Comparison of ENCODE assay signal across 9 cellular contexts in the genomic region with DNA sequence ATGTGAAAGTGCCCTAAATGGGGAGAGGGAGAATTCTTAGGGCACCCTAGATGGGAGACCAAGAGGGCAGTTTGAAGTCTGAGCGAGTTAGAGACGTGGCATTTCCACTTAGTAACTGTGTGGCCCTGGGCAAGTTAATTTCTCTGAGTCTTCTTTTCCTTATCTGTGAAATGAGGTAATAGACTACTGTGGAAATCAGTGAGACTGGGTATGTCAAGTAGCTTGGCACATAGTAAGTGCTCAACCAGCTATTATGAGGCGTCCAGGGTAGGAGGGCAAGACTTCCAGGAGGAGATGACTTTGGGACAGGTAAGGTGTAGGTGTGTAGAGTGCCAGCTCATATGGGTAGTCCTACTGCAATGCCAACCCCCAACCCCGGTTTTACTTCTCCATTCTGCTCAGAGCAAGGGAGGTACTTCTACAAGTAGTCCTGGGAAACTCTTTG. TPM values are rescaled to one million over a fixed set of nuclear protein-coding genes. Genes with fewer than 3 reads are reported as not detected.
DNase-seq lines count a peak whose midpoint lies in the region; ATAC-seq, FAIRE-seq and TF ChIP-seq lines count a peak whose summit lies in the region.
"Had no signal": no experiment of that assay in that cellular context is flagged by ENCODE, and none has a peak within 500 bp of the region (broad histone marks: within the 10 kb centered on the region; RNA-seq: fewer than 3 reads in every experiment).

No MANE protein-coding gene starts in this region.

- H3K36me3 ChIP-seq in GM06990 (ENCODE audit: control insufficient read depth, insufficient read depth, low read length) (peaks cover 3% of the 10 kb centered on the region), Loucy (ENCODE audit: insufficient read depth, low read length) (no peaks in the 10 kb centered on the region), right lobe of liver (no peaks in the 10 kb centered on the region), thyroid gland (no peaks in the 10 kb centered on the region)

- FAIRE-seq in D721Med (lab: Jason Lieb, UNC): no peak
- FAIRE-seq: TTC549 had no signal

- no peaks in the 10 kb centered on the region; the same call in 1 of the 2 replicates for H3K9me3 ChIP-seq in Loucy (ENCODE audit: insufficient read depth, low read depth, low read length)
- H3K9me3 ChIP-seq in right lobe of liver: no peaks in the 10 kb centered on the region
- no peaks in the 10 kb centered on the region for H3K9me3 ChIP-seq in thyroid gland

- intact Hi-C loops in right lobe of liver (cut with DNase I): no loop called here
- intact Hi-C loops in thyroid gland (cut with DNase I): no loop called here

- no peak for TF ChIP-seq CTCF in GM06990 (IDR thresholded peaks at IDR 0.05; ENCODE audit: insufficient read depth, low read length, poor library complexity, severe bottlenecking)
- no peak for TF ChIP-seq CTCF in Loucy (conservative IDR thresholded peaks at IDR 0.05; ENCODE audit: low read length)
- TF ChIP-seq CTCF in astrocyte of the spinal cord (IDR thresholded peaks at IDR 0.05; ENCODE audit: low read depth, low read length): no peak
- no peak for TF ChIP-seq CTCF in right lobe of liver (IDR thresholded peaks at IDR 0.05)
- TF ChIP-seq CTCF in thyroid gland (IDR thresholded peaks at IDR 0.05): no peak
- TF ChIP-seq CTCF in D721Med (IDR thresholded peaks at IDR 0.05; ENCODE audit: insufficient read depth, missing control alignments): no peak

- in situ Hi-C loops in astrocyte of the spinal cord (cut with HindIII; ENCODE audit: low sequenced_read_pairs): no loop called here

- peaks cover 17% of the 10 kb centered on the region for H3K4me1 ChIP-seq in Loucy (ENCODE audit: insufficient read depth, low read length, poor library complexity, severe bottlenecking)
- H3K4me1 ChIP-seq in right lobe of liver: peaks cover 0 to 23% (median 4%) of the 10 kb centered on the region in 4 donors
- peaks cover 22 to 31% of the 10 kb centered on the region in 2 donors for H3K4me1 ChIP-seq in thyroid gland

- H3K27me3 ChIP-seq in GM06990 (replicated peaks; ENCODE audit: control insufficient read depth, insufficient read depth, low read length) (no peaks in the 10 kb centered on the region), Loucy (ENCODE audit: insufficient read depth, low read length, poor library complexity, severe bottlenecking) (no peaks in the 10 kb centered on the region), right lobe of liver (no peaks in the 10 kb centered on the region), thyroid gland (no peaks in the 10 kb centered on the region)

- peak; percentile 48 for ATAC-seq in GM21619 (IDR thresholded peaks at IDR 0.05; ENCODE audit: unreplicated experiment)
- peak in 1 of 4 donors; percentile 16 for ATAC-seq in right lobe of liver

- H3K4me3 ChIP-seq in GM06990 (replicated peaks; ENCODE audit: low read depth, low read length) (peak overlapping the region; percentile 99), Loucy (ENCODE audit: low read length, poor library complexity, severe bottlenecking) (peak overlapping the region; percentile 93), astrocyte of the spinal cord (ENCODE audit: low read depth, low read length) (peak overlapping the region; percentile 91), right lobe of liver (peak overlapping the region; percentile 92 to 96 (median 95)), thyroid gland (replicated peaks in 1 of 3) (peak overlapping the region; percentile 66 to 93 (median 73))

- H4K20me1 ChIP-seq in Loucy (ENCODE audit: insufficient read depth, low read length, poor library complexity, severe bottlenecking): no peaks in the 10 kb centered on the region

- H3K4me2 ChIP-seq in Loucy (ENCODE audit: low read depth, low read length, poor library complexity, severe bottlenecking): peak overlapping the region; percentile 98

- TF ChIP-seq POLR2A in right lobe of liver (IDR thresholded peaks at IDR 0.05) (no peak), thyroid gland (IDR thresholded peaks at IDR 0.05) (no peak)

- H3F3A ChIP-seq in Loucy (ENCODE audit: low read depth): no peaks in the 10 kb centered on the region

- H3K9me2 ChIP-seq in Loucy (replicated peaks; ENCODE audit: low read depth, low read length): no peaks in the 10 kb centered on the region

- 0 out of 2 replicates have a peak, but pooled peaks cover 10% of the 10 kb centered on the region for H3K79me2 ChIP-seq in Loucy (ENCODE audit: insufficient read depth, low read length)

- H3K9ac ChIP-seq in Loucy (ENCODE audit: low read depth, low read length, poor library complexity, severe bottlenecking): peak overlapping the region; percentile 74

- WGBS in right lobe of liver (ENCODE audit: insufficient coverage, low coverage, low lambda C conversion rate, missing lambda C conversion rate): 22% methylated on average over 4 of the region's 4 CpGs
- 65% methylated on average over 4 of the region's 4 CpGs for WGBS in thyroid gland, 2 donors

- DNase-seq in GM06990 (ENCODE audit: extremely low read depth, insufficient read length): peak; percentile 38
- DNase-seq in astrocyte of the spinal cord (ENCODE audit: low read depth, low spot score): no peak
- DNase-seq in right lobe of liver: no peak
- DNase-seq in thyroid gland: no peak
- DNase-seq in cortex of kidney (lab: John Stamatoyannopoulos, UW): no peak
- no peak for DNase-seq in D721Med (ENCODE audit: insufficient read length, low spot score)

- no peak overlapping the region for H2AFZ ChIP-seq in Loucy (ENCODE audit: low read length)

- H3K27ac ChIP-seq in right lobe of liver (peak overlapping the region in 1 of 3 donors; percentile 61), thyroid gland (peak overlapping the region; percentile 57 to 87 (median 64))

RNA-seq across cellular contexts. Expression of a gene that starts 0.8 kb away (rescaled TPM):
- 10 to 100 TPM; 16.4 to 23.6 (median 20.7) TPM for total RNA-seq in right lobe of liver
- 10 to 100 TPM; 31.0 to 35.5 (median 32.7) TPM for total RNA-seq in thyroid gland
